In genomic region chr1:204321665-204322064, GRCh38 we compare ENCODE assay signal across 19 cellular contexts. TPM values are rescaled to one million over a fixed set of nuclear protein-coding genes. Genes with fewer than 3 reads are reported as not detected.
DNase-seq lines count a peak whose midpoint lies in the region; ATAC-seq and TF ChIP-seq lines count a peak whose summit lies in the region.
"Had no signal": no experiment of that assay in that cellular context is flagged by ENCODE, and none has a peak within 500 bp of the region (broad histone marks: within the 10 kb centered on the region; RNA-seq: fewer than 3 reads in every experiment).

No MANE protein-coding gene starts in this region.

- H3K4me1 Mint-ChIP-seq in osteocyte (ENCODE audit: unreplicated experiment), result peaks cover 32% of the 10 kb centered on the region
- H3K4me1 Mint-ChIP-seq: CD14-positive monocyte had no signal

- H3K27me3 Mint-ChIP-seq in osteocyte (ENCODE audit: unreplicated experiment), result peaks cover 10% of the 10 kb centered on the region

- H3K27ac Mint-ChIP-seq in osteocyte (ENCODE audit: unreplicated experiment), result peak overlapping the region; percentile 59
- H3K27ac Mint-ChIP-seq: T-helper 17 cell had no signal

- no peaks in the 10 kb centered on the region for H3K36me3 Mint-ChIP-seq in osteocyte (ENCODE audit: unreplicated experiment)
- H3K36me3 Mint-ChIP-seq: CD14-positive monocyte had no signal

- ATAC-seq in SK-N-SH treated with all-trans-retinoic acid at 6 μM for 48 hours, result peak; percentile 33
- no peak for ATAC-seq in activated CD4-positive, CD25-positive, alpha-beta regulatory T cell treated with anti-CD3 and anti-CD28 coated beads, Interleukin-2, amount 50 U/mL, for 24 hours
- ATAC-seq: T-helper 17 cell had no signal

- DNase-seq in ELR (ENCODE audit: low read depth) (peak; percentile 61), fibroblast of peridontal ligament (ENCODE audit: extremely low read depth) (peak; percentile 47), osteocyte (ENCODE audit: extremely low spot score, unreplicated experiment) (no peak), NCI-H1092 (lab: John Stamatoyannopoulos, UW) (no peak), NCI-H128 (lab: John Stamatoyannopoulos, UW; ENCODE audit: unreplicated experiment) (no peak), activated T-cell treated with anti-CD3 and anti-CD28 coated beads for 4 hours (no peak)
- DNase-seq: activated CD4-positive, alpha-beta T cell treated with anti-CD3 and anti-CD28 coated beads, Interleukin-2, amount 50 U/mL, for 1 hour; activated effector memory CD4-positive, alpha-beta T cell treated with Interleukin-2 at 50 U/mL for 16 hours; erythroblast; GOT3; midbrain; MM.1S; NCI-H2171 treated with DMSO at 0.1 percent for 48 hours; OCI-M1; posterior cingulate gyrus; T-helper 17 cell had no signal

- no peak overlapping the region for H3K4me3 Mint-ChIP-seq in osteocyte (ENCODE audit: unreplicated experiment)
- H3K4me3 Mint-ChIP-seq: CD14-positive monocyte, T-helper 17 cell had no signal

- no peak for TF ChIP-seq CTCF in osteocyte (IDR thresholded peaks at IDR 0.05)

- no peaks in the 10 kb centered on the region for H3K9me3 Mint-ChIP-seq in osteocyte (ENCODE audit: unreplicated experiment)
- H3K9me3 Mint-ChIP-seq: CD14-positive monocyte had no signal

TF ChIP-seq in SK-N-SH treated with all-trans-retinoic acid at 6 μM for 48 hours, 23 proteins besides CTCF, POLR2A, EP300 and RAD21:
- TF ChIP-seq GLIS3 (CRISPR knock-in tag; IDR thresholded peaks at IDR 0.05) (no peak), OSR1 (CRISPR knock-in tag; IDR thresholded peaks at IDR 0.05) (no peak), ISL1 (CRISPR knock-in tag; IDR thresholded peaks at IDR 0.05) (0 out of 2 replicates have a peak, but pooled peaks have one; percentile 11), TOX (CRISPR knock-in tag; IDR thresholded peaks at IDR 0.05; ENCODE audit: borderline replicate concordance) (no peak), BACH2 (CRISPR knock-in tag; IDR thresholded peaks at IDR 0.05; ENCODE audit: borderline replicate concordance) (no peak)

RNA-seq across cellular contexts. Expression of gene PLEKHA6, which starts 38.1 kb away (rescaled TPM):
- total RNA-seq in osteocyte, result 0.24 and 0.26 TPM in 2 replicates

Comparison
In these comparisons a context has a peak if more than half of its experiments do, and no peak if none do; other contexts are left out.
1. DNase-seq: peak in ELR (single experiment) and fibroblast of peridontal ligament (single experiment); none in osteocyte (single experiment), NCI-H1092 (single experiment), NCI-H128 (single experiment) and activated T-cell treated with anti-CD3 and anti-CD28 coated beads for 4 hours (single experiment).